In the genomic region with DNA sequence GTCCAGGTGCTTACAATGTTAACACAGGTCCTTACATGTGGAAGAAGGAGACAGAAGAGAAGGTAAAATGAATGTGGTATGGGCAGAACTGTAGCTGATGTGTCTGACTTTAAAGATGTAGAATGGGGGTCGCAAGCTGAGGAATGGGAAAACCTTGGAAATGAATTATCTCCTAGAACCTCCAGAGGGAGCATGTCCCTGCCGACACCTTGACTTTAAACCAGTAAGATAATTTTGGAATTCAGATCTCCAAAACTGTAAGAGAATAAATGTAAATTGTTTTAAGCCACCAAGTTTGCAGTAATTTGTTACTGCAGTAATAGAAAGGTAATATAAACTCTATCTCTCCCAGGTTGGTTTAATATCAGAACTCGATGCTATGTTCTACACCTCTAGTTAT, we compare ENCODE assay signal across 25 cellular contexts.
A peak's percentile ranks its signal among the peaks of the same experiment; 100 is the strongest.
DNase-seq lines count a peak whose midpoint lies in the region; ATAC-seq and TF ChIP-seq lines count a peak whose summit lies in the region.
"Had no signal": no experiment of that assay in that cellular context is flagged by ENCODE, and none has a peak within 500 bp of the region (broad histone marks: within the 10 kb centered on the region; RNA-seq: fewer than 3 reads in every experiment).

No MANE protein-coding gene starts in this region.

- H3K27ac ChIP-seq in C4-2B (no peak overlapping the region), mammary epithelial cell (ENCODE audit: insufficient read depth, low read depth, low read length) (no peak overlapping the region), Peyer's patch (no peak overlapping the region), hepatocyte (no peak overlapping the region)
- H3K27ac ChIP-seq: BLaER1, gastroesophageal sphincter, spleen, tibial nerve had no signal

- BruUV-seq in mammary epithelial cell (replicated peaks; lab: Mats Ljungman, UMichigan): no TSS peak

- no peaks in the 10 kb centered on the region for H4K20me1 ChIP-seq in mammary epithelial cell (ENCODE audit: insufficient read depth, low read length)
- H4K20me1 ChIP-seq in hepatocyte (ENCODE audit: insufficient read depth, poor library complexity, severe bottlenecking): no peaks in the 10 kb centered on the region
- H4K20me1 ChIP-seq: BLaER1 had no signal

- H3K79me2 ChIP-seq in mammary epithelial cell (ENCODE audit: insufficient read depth, low read length): no peaks in the 10 kb centered on the region
- H3K79me2 ChIP-seq in hepatocyte: no peaks in the 10 kb centered on the region

- intact Hi-C loops in mammary epithelial cell (cut with micrococcal nuclease): loop anchor here (5.0 kb wide), 1 partner anchor 80 kb away; a partner anchor contains a TSS

- peak; percentile 31 for TF ChIP-seq CTCF in C4-2B (conservative IDR thresholded peaks at IDR 0.05)
- peak; percentile 25 to 37 for TF ChIP-seq CTCF in mammary epithelial cell (conservative IDR thresholded peaks at IDR 0.05 in 1 of 2, IDR thresholded peaks at IDR 0.05 in 1 of 2; ENCODE audit: extremely low read depth in 1 of 2, insufficient read depth in 1 of 2, low read depth in 1 of 2, low read length in 2 of 2)
- TF ChIP-seq CTCF in Peyer's patch (IDR thresholded peaks at IDR 0.05): no peak
- TF ChIP-seq CTCF in hepatocyte (IDR thresholded peaks at IDR 0.05; ENCODE audit: poor library complexity): no peak

- H3K4me2 ChIP-seq in mammary epithelial cell (ENCODE audit: insufficient read depth, low read depth, low read length) (no peak overlapping the region), hepatocyte (no peak overlapping the region)
- H3K4me2 ChIP-seq: BLaER1 had no signal

- TF ChIP-seq POLR2A in Peyer's patch (IDR thresholded peaks at IDR 0.05): no peak

- H3K4me1 ChIP-seq in mammary epithelial cell (ENCODE audit: insufficient read depth, low read length) (no peaks in the 10 kb centered on the region), Peyer's patch (no peaks in the 10 kb centered on the region), hepatocyte (ENCODE audit: insufficient read depth) (no peaks in the 10 kb centered on the region)
- H3K4me1 ChIP-seq: BLaER1, gastroesophageal sphincter, spleen, tibial nerve had no signal

- dilution Hi-C loops in mammary epithelial cell (cut with HindIII; ENCODE audit: low sequenced_read_pairs): no loop called here

- H3K4me3 ChIP-seq in H7 (ENCODE audit: insufficient read depth, low read depth, low read length) (no peak overlapping the region), mammary epithelial cell (replicated peaks in 1 of 3; ENCODE audit: insufficient read depth in 1 of 3, low read depth in 2 of 3, low read length in 3 of 3) (no peak overlapping the region), Peyer's patch (no peak overlapping the region), hepatocyte (no peak overlapping the region)
- H3K4me3 ChIP-seq: BLaER1, gastroesophageal sphincter, GM12878, spleen, tibial nerve had no signal

- H3K9me3 ChIP-seq in mammary epithelial cell (replicated peaks; ENCODE audit: insufficient read depth, low read length): no peaks in the 10 kb centered on the region
- H3K9me3 ChIP-seq in Peyer's patch: no peaks in the 10 kb centered on the region
- H3K9me3 ChIP-seq in hepatocyte (ENCODE audit: low read depth): no peaks in the 10 kb centered on the region
- H3K9me3 ChIP-seq: BLaER1, gastroesophageal sphincter, spleen, tibial nerve had no signal

- CTCF ChIA-PET in mammary epithelial cell (lab: Charles Lee; ENCODE audit: low non-redundant PET): no interaction called here

- H2AFZ ChIP-seq in mammary epithelial cell (ENCODE audit: low read depth, low read length) (no peak overlapping the region), hepatocyte (no peak overlapping the region)

- H3K9ac ChIP-seq in mammary epithelial cell (ENCODE audit: insufficient read depth, low read length): no peak overlapping the region
- H3K9ac ChIP-seq: BLaER1 had no signal

- in situ Hi-C loops in mammary epithelial cell (cut with MboI; ENCODE audit: low sequenced_read_pairs in 2 of 2): no loop called here

- 79% methylated on average over 3 of the region's 3 CpGs for WGBS in mammary epithelial cell (ENCODE audit: low coverage, missing lambda C conversion rate)
- WGBS in hepatocyte (ENCODE audit: low lambda C conversion rate, missing lambda C conversion rate): 67% methylated on average over 3 of the region's 3 CpGs

- DNase-seq in H7 (peak; percentile 5), mammary epithelial cell (no peak), iPS-NIHi7 (ENCODE audit: extremely low spot score) (peak; percentile 12), SW480 (ENCODE audit: low spot score) (no peak), Peyer's patch (no peak), hepatocyte (ENCODE audit: low spot score) (no peak)
- DNase-seq: activated CD4-positive, alpha-beta T cell treated with anti-CD3 and anti-CD28 coated beads for 36 hours; activated CD8-positive, alpha-beta T cell treated with anti-CD3 and anti-CD28 coated beads, Interleukin-2, amount 10 ng/mL, durations not matched to agents 7 days and 5 days; aorta; caudate nucleus; cortex of kidney; EL; kidney; MV-4-11; NCI-H1436 treated with DMSO at 0.1 percent for 48 hours; NCI-H510A; right cardiac atrium; spleen had no signal

- ATAC-seq in HG02763 (IDR thresholded peaks at IDR 0.05; ENCODE audit: unreplicated experiment): no peak
- ATAC-seq: activated CD4-positive, alpha-beta T cell treated with anti-CD3 and anti-CD28 coated beads for 36 hours; activated CD8-positive, alpha-beta T cell treated with anti-CD3 and anti-CD28 coated beads, Interleukin-2, amount 10 ng/mL, durations not matched to agents 7 days and 5 days; gastroesophageal sphincter; GM12878; natural killer cell treated with Interleukin-12 subunit alpha and Interleukin-12 subunit beta and Interleukin-15 and Interleukin-18, amount 100 ng/mL, for 72 hours; right cardiac atrium had no signal

- no peaks in the 10 kb centered on the region for H3K9me2 ChIP-seq in hepatocyte (replicated peaks; ENCODE audit: insufficient read depth)

- no peaks in the 10 kb centered on the region for H3K27me3 ChIP-seq in H7 (ENCODE audit: control insufficient read depth, insufficient read depth, low read length)
- H3K27me3 ChIP-seq in mammary epithelial cell (ENCODE audit: insufficient read depth, low read length): no peaks in the 10 kb centered on the region
- H3K27me3 ChIP-seq in Peyer's patch: no peaks in the 10 kb centered on the region
- no peaks in the 10 kb centered on the region for H3K27me3 ChIP-seq in hepatocyte
- H3K27me3 ChIP-seq: BLaER1, gastroesophageal sphincter, spleen, tibial nerve had no signal

- no peaks in the 10 kb centered on the region for H3K36me3 ChIP-seq in H7 (replicated peaks; ENCODE audit: control insufficient read depth, insufficient read depth, low read length)
- no peaks in the 10 kb centered on the region for H3K36me3 ChIP-seq in mammary epithelial cell (ENCODE audit: insufficient read depth, low read length)
- no peaks in the 10 kb centered on the region for H3K36me3 ChIP-seq in Peyer's patch
- no peaks in the 10 kb centered on the region for H3K36me3 ChIP-seq in hepatocyte (replicated peaks; ENCODE audit: insufficient read depth, low read depth)
- H3K36me3 ChIP-seq: BLaER1, gastroesophageal sphincter, spleen, tibial nerve had no signal

Comparison
In these comparisons a context has a peak if more than half of its experiments do, and no peak if none do; other contexts are left out.
1. CTCF ChIP-seq: peak in C4-2B (single experiment) and mammary epithelial cell (2 of 2); none in Peyer's patch (0 of 6) and hepatocyte (single experiment).
2. DNase-seq: peak in H7 (single experiment) and iPS-NIHi7 (single experiment); none in mammary epithelial cell (single experiment), SW480 (single experiment), Peyer's patch (0 of 3) and hepatocyte (single experiment).